In the genomic region with DNA sequence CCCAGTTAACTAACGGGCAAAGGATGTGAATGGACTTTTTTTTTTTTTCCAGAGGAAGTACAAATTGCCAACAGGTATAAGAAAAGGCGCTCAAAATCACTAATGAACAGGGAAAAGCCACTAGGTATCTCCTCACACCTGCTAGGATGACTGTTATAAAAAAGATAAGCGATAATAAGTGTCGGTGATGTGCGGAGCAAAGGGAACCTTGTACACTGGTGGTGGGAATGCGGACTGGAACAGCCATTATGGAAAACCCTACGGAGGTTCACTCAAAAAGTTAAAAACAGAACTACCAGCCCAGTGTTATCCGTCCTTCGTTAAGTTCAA, we compare ENCODE assay signal across 12 cellular contexts. TPM values are rescaled to one million over a fixed set of nuclear protein-coding genes. Genes with fewer than 3 reads are reported as not detected.
DNase-seq lines count a peak whose midpoint lies in the region; TF ChIP-seq lines count a peak whose summit lies in the region.
"Had no signal": no experiment of that assay in that cellular context is flagged by ENCODE, and none has a peak within 500 bp of the region (broad histone marks: within the 10 kb centered on the region; RNA-seq: fewer than 3 reads in every experiment).

No MANE protein-coding gene starts in this region.

- no peak for DNase-seq in activated CD4-positive, alpha-beta memory T cell treated with anti-CD3 and anti-CD28 coated beads, Interleukin-2, amount 10 ng/mL, durations not matched to agents 7 days and 5 days
- DNase-seq in activated CD4-positive, alpha-beta memory T cell treated with anti-CD3 and anti-CD28 coated beads for 36 hours: no peak
- DNase-seq in chondrocyte (ENCODE audit: low spot score): no peak
- DNase-seq in mesenchymal stem cell: no peak
- DNase-seq in T1000 (lab: John Stamatoyannopoulos, UW): no peak
- no peak for DNase-seq in dedifferentiated amniotic fluid mesenchymal stem cell (ENCODE audit: extremely low spot score)
- DNase-seq in NCI-H1048 (lab: John Stamatoyannopoulos, UW): no peak
- DNase-seq: activated CD4-positive, alpha-beta T cell treated with anti-CD3 and anti-CD28 coated beads, Interleukin-2, amount 50 U/mL, for 4 hours had no signal

- peaks cover 30% of the 10 kb centered on the region for H3K27me3 Mint-ChIP-seq in activated CD4-positive, alpha-beta memory T cell treated with anti-CD3 and anti-CD28 coated beads, Interleukin-2, amount 10 ng/mL, durations not matched to agents 7 days and 5 days
- H3K27me3 Mint-ChIP-seq in activated CD4-positive, alpha-beta memory T cell treated with anti-CD3 and anti-CD28 coated beads for 36 hours: peaks cover 28% of the 10 kb centered on the region
- no peaks in the 10 kb centered on the region for H3K27me3 Mint-ChIP-seq in chondrocyte (ENCODE audit: low read depth)

- H2BK15ac ChIP-seq in mesenchymal stem cell (ENCODE audit: low read depth, poor library complexity, severe bottlenecking): no peak overlapping the region

- H3K4me1 ChIP-seq in mesenchymal stem cell (ENCODE audit: control insufficient read depth, insufficient read depth, low read depth, low read length): peaks cover 7% of the 10 kb centered on the region
- H3K4me1 ChIP-seq in thymus (ENCODE audit: control insufficient read depth, insufficient read depth, low read length): peaks cover 18% of the 10 kb centered on the region
- H3K4me1 ChIP-seq: BLaER1 had no signal

- peak overlapping the region in 1 of 2 experiments; percentile 50 for H3K18ac ChIP-seq in mesenchymal stem cell (ENCODE audit: low read depth in 1 of 2, low read length in 2 of 2)

- peak overlapping the region; percentile 20 for H2AFZ ChIP-seq in mesenchymal stem cell (ENCODE audit: low read depth, low read length)

- peak overlapping the region; percentile 29 for H3K27ac ChIP-seq in mesenchymal stem cell (ENCODE audit: low read length, poor library complexity, severe bottlenecking)
- no peak overlapping the region for H3K27ac ChIP-seq in thymus (ENCODE audit: low read depth)
- H3K27ac ChIP-seq: BLaER1 had no signal

- no peak for TF ChIP-seq CTCF in chondrocyte (IDR thresholded peaks at IDR 0.05)

- intact Hi-C loops in activated CD4-positive, alpha-beta memory T cell treated with anti-CD3 and anti-CD28 coated beads for 36 hours (cut with micrococcal nuclease): loop anchor here (10.0 kb wide), 1 partner anchor 242 kb away; no protein-coding TSS in a partner anchor

- H3K23ac ChIP-seq in mesenchymal stem cell (ENCODE audit: low read length in 2 of 2): no peak overlapping the region

- H3K4me3 ChIP-seq in mesenchymal stem cell (ENCODE audit: insufficient read depth in 1 of 2, low read depth in 1 of 2, low read length in 2 of 2) (peak overlapping the region; percentile 71 to 85), thymus (ENCODE audit: low read length) (peak overlapping the region; percentile 85)
- H3K4me3 ChIP-seq: BLaER1 had no signal

- no peaks in the 10 kb centered on the region for H3K36me3 ChIP-seq in mesenchymal stem cell (ENCODE audit: control insufficient read depth in 1 of 2, insufficient read depth in 2 of 2, low read depth in 1 of 2, low read length in 2 of 2)
- no peaks in the 10 kb centered on the region for H3K36me3 ChIP-seq in thymus (ENCODE audit: control insufficient read depth, insufficient read depth)
- H3K36me3 ChIP-seq: BLaER1 had no signal

- no peak overlapping the region for H2BK5ac ChIP-seq in mesenchymal stem cell (ENCODE audit: low read depth, low read length, poor library complexity, severe bottlenecking)

- peak overlapping the region; percentile 60 to 69 for H3K4ac ChIP-seq in mesenchymal stem cell (ENCODE audit: low read depth in 1 of 2, low read length in 2 of 2)

- H3K14ac ChIP-seq in mesenchymal stem cell (ENCODE audit: low read length in 2 of 2): no peak overlapping the region

- H3K9me3 ChIP-seq in mesenchymal stem cell (ENCODE audit: control insufficient read depth, low read length) (no peaks in the 10 kb centered on the region), thymus (ENCODE audit: control insufficient read depth) (no peaks in the 10 kb centered on the region)

- no peaks in the 10 kb centered on the region for H3K36me3 Mint-ChIP-seq in activated CD4-positive, alpha-beta memory T cell treated with anti-CD3 and anti-CD28 coated beads, Interleukin-2, amount 10 ng/mL, durations not matched to agents 7 days and 5 days (ENCODE audit: low read depth)
- peaks cover 3% of the 10 kb centered on the region for H3K36me3 Mint-ChIP-seq in activated CD4-positive, alpha-beta memory T cell treated with anti-CD3 and anti-CD28 coated beads for 36 hours
- H3K36me3 Mint-ChIP-seq in chondrocyte (ENCODE audit: low read depth): no peaks in the 10 kb centered on the region

- peaks cover 2% of the 10 kb centered on the region for H3K4me1 Mint-ChIP-seq in activated CD4-positive, alpha-beta memory T cell treated with anti-CD3 and anti-CD28 coated beads, Interleukin-2, amount 10 ng/mL, durations not matched to agents 7 days and 5 days
- H3K4me1 Mint-ChIP-seq in activated CD4-positive, alpha-beta memory T cell treated with anti-CD3 and anti-CD28 coated beads for 36 hours (ENCODE audit: low read depth): peaks cover 7% of the 10 kb centered on the region
- H3K4me1 Mint-ChIP-seq in chondrocyte (ENCODE audit: low read depth): peaks cover 37% of the 10 kb centered on the region

- H4K91ac ChIP-seq in mesenchymal stem cell (ENCODE audit: low read length): peak overlapping the region; percentile 6

- peak overlapping the region; percentile 33 for H3K4me2 ChIP-seq in mesenchymal stem cell (ENCODE audit: low read length, poor library complexity, severe bottlenecking)
- H3K4me2 ChIP-seq: BLaER1 had no signal

- H3K9ac ChIP-seq in mesenchymal stem cell (ENCODE audit: low read length): peak overlapping the region; percentile 87
- H3K9ac ChIP-seq: BLaER1 had no signal

- CTCF ChIA-PET in activated CD4-positive, alpha-beta memory T cell treated with anti-CD3 and anti-CD28 coated beads, Interleukin-2, amount 10 ng/mL, durations not matched to agents 7 days and 5 days (lab: Charles Lee): no interaction called here
- CTCF ChIA-PET in activated CD4-positive, alpha-beta memory T cell treated with anti-CD3 and anti-CD28 coated beads for 36 hours (lab: Charles Lee): interaction anchor here (1.4 kb wide), 1 partner anchor 243 kb away, joined by 3 read pairs; no protein-coding TSS in a partner anchor

- WGBS in mesenchymal stem cell: 94% methylated on average over 7 of the region's 9 CpGs
- WGBS in thymus: 65% methylated on average over 9 of the region's 9 CpGs

- H3K9me3 Mint-ChIP-seq in activated CD4-positive, alpha-beta memory T cell treated with anti-CD3 and anti-CD28 coated beads, Interleukin-2, amount 10 ng/mL, durations not matched to agents 7 days and 5 days: no peaks in the 10 kb centered on the region
- H3K9me3 Mint-ChIP-seq in activated CD4-positive, alpha-beta memory T cell treated with anti-CD3 and anti-CD28 coated beads for 36 hours: no peaks in the 10 kb centered on the region
- no peaks in the 10 kb centered on the region for H3K9me3 Mint-ChIP-seq in chondrocyte (ENCODE audit: low read depth)

- peak overlapping the region; percentile 50 for H2BK120ac ChIP-seq in mesenchymal stem cell (ENCODE audit: low read depth, low read length)

- H3K4me3 Mint-ChIP-seq in activated CD4-positive, alpha-beta memory T cell treated with anti-CD3 and anti-CD28 coated beads, Interleukin-2, amount 10 ng/mL, durations not matched to agents 7 days and 5 days: peak overlapping the region; percentile 2
- no peak overlapping the region for H3K4me3 Mint-ChIP-seq in activated CD4-positive, alpha-beta memory T cell treated with anti-CD3 and anti-CD28 coated beads for 36 hours
- peak overlapping the region; percentile 62 for H3K4me3 Mint-ChIP-seq in chondrocyte (ENCODE audit: unreplicated experiment)

- POLR2A ChIA-PET in activated CD4-positive, alpha-beta memory T cell treated with anti-CD3 and anti-CD28 coated beads, Interleukin-2, amount 10 ng/mL, durations not matched to agents 7 days and 5 days (lab: Charles Lee): no interaction called here
- POLR2A ChIA-PET in activated CD4-positive, alpha-beta memory T cell treated with anti-CD3 and anti-CD28 coated beads for 36 hours (lab: Charles Lee): no interaction called here

- no peaks in the 10 kb centered on the region for H3K79me1 ChIP-seq in mesenchymal stem cell (replicated peaks; ENCODE audit: low read length, poor library complexity, severe bottlenecking)

- no peak overlapping the region for H2BK12ac ChIP-seq in mesenchymal stem cell (ENCODE audit: low read length in 2 of 2)

- no peak overlapping the region for H2AK5ac ChIP-seq in mesenchymal stem cell (ENCODE audit: low read length, severe bottlenecking)

- H3K27me3 ChIP-seq in mesenchymal stem cell (ENCODE audit: control insufficient read depth in 1 of 2, insufficient read depth in 1 of 2, low read length in 2 of 2) (no peaks in the 10 kb centered on the region), thymus (ENCODE audit: control insufficient read depth, insufficient read depth) (no peaks in the 10 kb centered on the region)
- H3K27me3 ChIP-seq: BLaER1 had no signal

- no peak overlapping the region for H3K27ac Mint-ChIP-seq in activated CD4-positive, alpha-beta memory T cell treated with anti-CD3 and anti-CD28 coated beads, Interleukin-2, amount 10 ng/mL, durations not matched to agents 7 days and 5 days
- H3K27ac Mint-ChIP-seq in activated CD4-positive, alpha-beta memory T cell treated with anti-CD3 and anti-CD28 coated beads for 36 hours: no peak overlapping the region
- peak overlapping the region; percentile 70 for H3K27ac Mint-ChIP-seq in chondrocyte (ENCODE audit: unreplicated experiment)

- peak overlapping the region; percentile 85 for H4K8ac ChIP-seq in mesenchymal stem cell (ENCODE audit: low read length)

RNA-seq across cellular contexts. Expression of a gene that starts 0.8 kb away (rescaled TPM):
- total RNA-seq in activated CD4-positive, alpha-beta memory T cell treated with anti-CD3 and anti-CD28 coated beads, Interleukin-2, amount 10 ng/mL, durations not matched to agents 7 days and 5 days: under 1 TPM in 1 of 2 experiments, not detected in 1; 0.30 TPM
- under 1 TPM; 0.24 to 0.44 TPM for total RNA-seq in activated CD4-positive, alpha-beta memory T cell treated with anti-CD3 and anti-CD28 coated beads for 36 hours
- total RNA-seq in chondrocyte: 41.8 to 80.6 TPM (median 76.1 TPM) in 3 replicates
- 85.0 TPM for polyA plus RNA-seq in mesenchymal stem cell (2013, experiment 1 of 2)
- polyA plus RNA-seq in mesenchymal stem cell (2013, experiment 2 of 2): 90.3 TPM
- polyA plus RNA-seq in thymus: 41.3 TPM

RNA-seq across cellular contexts. Expression of a gene that starts 55.9 kb away (rescaled TPM):
- total RNA-seq in activated CD4-positive, alpha-beta memory T cell treated with anti-CD3 and anti-CD28 coated beads, Interleukin-2, amount 10 ng/mL, durations not matched to agents 7 days and 5 days: not detected
- total RNA-seq in activated CD4-positive, alpha-beta memory T cell treated with anti-CD3 and anti-CD28 coated beads for 36 hours: under 1 TPM in 1 of 2 experiments, not detected in 1; 0.56 TPM
- total RNA-seq in chondrocyte: not detected in 3 replicates
- not detected for polyA plus RNA-seq in mesenchymal stem cell (2013, experiment 1 of 2)
- polyA plus RNA-seq in mesenchymal stem cell (2013, experiment 2 of 2): not detected
- polyA plus RNA-seq in thymus: 0.18 TPM
- total RNA-seq: M059J, ureter had no signal

Comparison
In these comparisons a context has a peak if more than half of its experiments do, and no peak if none do; other contexts are left out.
1. RNA of a gene that starts 0.8 kb away (total RNA-seq): 41.8 to 80.6 TPM in chondrocyte; 0.24 to 0.44 TPM in activated CD4-positive, alpha-beta memory T cell treated with anti-CD3 and anti-CD28 coated beads for 36 hours and 0.30 TPM in activated CD4-positive, alpha-beta memory T cell treated with anti-CD3 and anti-CD28 coated beads, Interleukin-2, amount 10 ng/mL, durations not matched to agents 7 days and 5 days; every median in the first group is over 10 times any median in the second.